Comparison of ENCODE assay signal across 26 cellular contexts in genomic region chr19:31096930-31097329, GRCh38.
"Had no signal": no experiment of that assay in that cellular context is flagged by ENCODE, and none has a peak within 500 bp of the region (broad histone marks: within the 10 kb centered on the region; RNA-seq: fewer than 3 reads in every experiment).

No MANE protein-coding gene starts in this region.

- ATAC-seq: effector memory CD8-positive, alpha-beta T cell; gastrocnemius medialis; left cardiac atrium; lower lobe of right lung; naive thymus-derived CD8-positive, alpha-beta T cell; stimulated activated effector memory CD8-positive, alpha-beta T cell treated with anti-CD3 and anti-CD28 coated beads, Interleukin-12 subunit alpha, Interleukin-12 subunit beta, amount 100 ng/mL, for 72 hours had no signal

- H3K27me3 ChIP-seq: esophagus squamous epithelium, gastrocnemius medialis, ovary, sigmoid colon, stomach, thyroid gland had no signal

- H3K4me3 Mint-ChIP-seq: effector memory CD8-positive, alpha-beta T cell; memory B cell; naive thymus-derived CD8-positive, alpha-beta T cell; stimulated activated effector memory CD8-positive, alpha-beta T cell treated with anti-CD3 and anti-CD28 coated beads, Interleukin-12 subunit alpha, Interleukin-12 subunit beta, amount 100 ng/mL, for 72 hours; type B pancreatic cell had no signal

- H3K27ac Mint-ChIP-seq: effector memory CD8-positive, alpha-beta T cell; memory B cell; naive thymus-derived CD8-positive, alpha-beta T cell; stimulated activated effector memory CD8-positive, alpha-beta T cell treated with anti-CD3 and anti-CD28 coated beads, Interleukin-12 subunit alpha, Interleukin-12 subunit beta, amount 100 ng/mL, for 72 hours; type B pancreatic cell had no signal

- H3K4me3 ChIP-seq: esophagus squamous epithelium, lower lobe of right lung, ovary, sigmoid colon, stomach, thyroid gland had no signal

- H3K4me1 ChIP-seq: esophagus squamous epithelium, gastrocnemius medialis, lower lobe of right lung, psoas muscle had no signal

- H3K9me3 ChIP-seq: esophagus squamous epithelium, gastrocnemius medialis, left ventricle myocardium inferior, lower lobe of right lung, ovary, psoas muscle, sigmoid colon, stomach, thyroid gland had no signal

- H3K27ac ChIP-seq: esophagus squamous epithelium, gastrocnemius medialis, left ventricle myocardium inferior, lower lobe of right lung, ovary, psoas muscle, sigmoid colon, stomach, thyroid gland had no signal

- H3K4me1 Mint-ChIP-seq: memory B cell; naive thymus-derived CD8-positive, alpha-beta T cell; stimulated activated effector memory CD8-positive, alpha-beta T cell treated with anti-CD3 and anti-CD28 coated beads, Interleukin-12 subunit alpha, Interleukin-12 subunit beta, amount 100 ng/mL, for 72 hours had no signal

- H3K36me3 ChIP-seq: esophagus squamous epithelium, gastrocnemius medialis, left ventricle myocardium inferior, lower lobe of right lung, ovary, sigmoid colon, stomach, thyroid gland had no signal

- H3K36me3 Mint-ChIP-seq: memory B cell; naive thymus-derived CD8-positive, alpha-beta T cell; stimulated activated effector memory CD8-positive, alpha-beta T cell treated with anti-CD3 and anti-CD28 coated beads, Interleukin-12 subunit alpha, Interleukin-12 subunit beta, amount 100 ng/mL, for 72 hours; type B pancreatic cell had no signal

- H3K9me3 Mint-ChIP-seq: effector memory CD8-positive, alpha-beta T cell; stimulated activated effector memory CD8-positive, alpha-beta T cell treated with anti-CD3 and anti-CD28 coated beads, Interleukin-12 subunit alpha, Interleukin-12 subunit beta, amount 100 ng/mL, for 72 hours; type B pancreatic cell had no signal

- DNase-seq: cortex of kidney; effector memory CD8-positive, alpha-beta T cell; erythroblast; esophagus squamous epithelium; foreskin fibroblast; gastrocnemius medialis; head of caudate nucleus; kidney; left cardiac atrium; left ventricle myocardium inferior; lower lobe of right lung; midbrain; naive thymus-derived CD8-positive, alpha-beta T cell; occipital lobe; ovary; posterior cingulate gyrus; psoas muscle; sigmoid colon; stimulated activated CD4-positive, alpha-beta T cell treated with anti-CD3 and anti-CD28 coated beads, Interleukin-2, amount 100 ng/mL, for 24 hours; stimulated activated CD4-positive, alpha-beta T cell treated with anti-CD3 and anti-CD28 coated beads, Interleukin-4, amount 100 ng/mL, for 24 hours; stimulated activated naive CD4-positive, alpha-beta T cell treated with Interleukin-2 at 50 U/mL for 16 hours; stomach; thyroid gland had no signal

- H3K27me3 Mint-ChIP-seq: memory B cell had no signal
